27 cellular contexts compared by ENCODE assay signal in genomic region chr9:82164159-82164558, GRCh38.
"Had no signal": no experiment of that assay in that cellular context is flagged by ENCODE, and none has a peak within 500 bp of the region (broad histone marks: within the 10 kb centered on the region; RNA-seq: fewer than 3 reads in every experiment).

No MANE protein-coding gene starts in this region.

- H3K9ac ChIP-seq: neural progenitor cell, parathyroid adenoma had no signal

- H3K4me3 ChIP-seq: neural progenitor cell, ovary, psoas muscle, right lobe of liver, sigmoid colon, stomach, thoracic aorta, thyroid gland, tibial nerve, upper lobe of left lung, vagina had no signal

- H3K27me3 Mint-ChIP-seq: progenitor cell of endocrine pancreas; stimulated activated naive B cell treated with anti-CD40 and anti-IgM and Interleukin-4, amounts not matched to agents 10 μg/mL and 1 μg/mL and 100 μg/mL, for 72 hours; stimulated activated naive CD8-positive, alpha-beta T cell treated with anti-CD3 and anti-CD28 coated beads, Interleukin-15, Interleukin-2, amounts not matched to agents 100 ng/mL and 50 ng/mL, for 24 hours had no signal

- H3K4me3 Mint-ChIP-seq: nephron; neural progenitor cell; stimulated activated effector memory CD8-positive, alpha-beta T cell treated with anti-CD3 and anti-CD28 coated beads, Interleukin-12 subunit alpha, Interleukin-12 subunit beta, amount 100 ng/mL, for 72 hours; stimulated activated naive B cell treated with anti-CD40 and anti-IgM and Interleukin-4, amounts not matched to agents 10 μg/mL and 1 μg/mL and 100 μg/mL, for 72 hours; stimulated activated naive CD8-positive, alpha-beta T cell treated with anti-CD3 and anti-CD28 coated beads, Interleukin-15, Interleukin-2, amounts not matched to agents 100 ng/mL and 50 ng/mL, for 24 hours had no signal

- FAIRE-seq: small intestine, urothelium cell line had no signal

- H3K4me1 ChIP-seq: parathyroid adenoma, psoas muscle, right lobe of liver, sigmoid colon, stomach, thyroid gland, upper lobe of left lung, vagina had no signal

- H3K4me1 Mint-ChIP-seq: stimulated activated effector memory CD8-positive, alpha-beta T cell treated with anti-CD3 and anti-CD28 coated beads, Interleukin-12 subunit alpha, Interleukin-12 subunit beta, amount 100 ng/mL, for 72 hours had no signal

- H3K27ac Mint-ChIP-seq: nephron; neural progenitor cell; progenitor cell of endocrine pancreas; stimulated activated effector memory CD8-positive, alpha-beta T cell treated with anti-CD3 and anti-CD28 coated beads, Interleukin-12 subunit alpha, Interleukin-12 subunit beta, amount 100 ng/mL, for 72 hours; stimulated activated naive B cell treated with anti-CD40 and anti-IgM and Interleukin-4, amounts not matched to agents 10 μg/mL and 1 μg/mL and 100 μg/mL, for 72 hours; stimulated activated naive CD8-positive, alpha-beta T cell treated with anti-CD3 and anti-CD28 coated beads, Interleukin-15, Interleukin-2, amounts not matched to agents 100 ng/mL and 50 ng/mL, for 24 hours had no signal

- H3K9me3 ChIP-seq: ovary, psoas muscle, right lobe of liver, sigmoid colon, stomach, thoracic aorta, thyroid gland, tibial nerve, upper lobe of left lung, vagina had no signal

- H2AFZ ChIP-seq: neural progenitor cell, parathyroid adenoma had no signal

- H3K36me3 ChIP-seq: neural progenitor cell, ovary, right lobe of liver, sigmoid colon, stomach, thoracic aorta, thyroid gland, tibial nerve, upper lobe of left lung, vagina had no signal

- DNase-seq: occipital lobe; ovary; posterior cingulate gyrus; psoas muscle; right cardiac atrium; right lobe of liver; sigmoid colon; small intestine; stimulated activated CD4-positive, alpha-beta T cell treated with anti-CD3 and anti-CD28 coated beads, Interleukin-15, amount 100 ng/mL, for 24 hours; stimulated activated CD4-positive, alpha-beta T cell treated with anti-CD3 and anti-CD28 coated beads, Interleukin-2, amount 100 ng/mL, for 24 hours; stimulated activated CD4-positive, alpha-beta T cell treated with anti-CD3 and anti-CD28 coated beads, Interleukin-2, amount 100 ng/mL, for 48 hours; stimulated activated CD4-positive, alpha-beta T cell treated with anti-CD3 and anti-CD28 coated beads, Interleukin-4, amount 100 ng/mL, for 24 hours; stimulated activated naive B cell treated with anti-CD40 and anti-IgM and Interleukin-4, amounts not matched to agents 10 μg/mL and 1 μg/mL and 100 μg/mL, for 72 hours; stimulated activated naive CD4-positive, alpha-beta T cell treated with Interleukin-2 at 50 U/mL for 16 hours; stomach; thyroid gland; upper lobe of left lung had no signal

- H3K27me3 ChIP-seq: neural progenitor cell, ovary, right lobe of liver, sigmoid colon, stomach, thyroid gland, tibial nerve, upper lobe of left lung, vagina had no signal

- H3K27ac ChIP-seq: neural progenitor cell, ovary, parathyroid adenoma, psoas muscle, right lobe of liver, sigmoid colon, stomach, thoracic aorta, thyroid gland, tibial nerve, upper lobe of left lung, vagina had no signal

- H3K4me2 ChIP-seq: neural progenitor cell had no signal

- H3K79me2 ChIP-seq: parathyroid adenoma had no signal

- H3K36me3 Mint-ChIP-seq: neural progenitor cell; stimulated activated effector memory CD8-positive, alpha-beta T cell treated with anti-CD3 and anti-CD28 coated beads, Interleukin-12 subunit alpha, Interleukin-12 subunit beta, amount 100 ng/mL, for 72 hours had no signal
